In the genomic region with DNA sequence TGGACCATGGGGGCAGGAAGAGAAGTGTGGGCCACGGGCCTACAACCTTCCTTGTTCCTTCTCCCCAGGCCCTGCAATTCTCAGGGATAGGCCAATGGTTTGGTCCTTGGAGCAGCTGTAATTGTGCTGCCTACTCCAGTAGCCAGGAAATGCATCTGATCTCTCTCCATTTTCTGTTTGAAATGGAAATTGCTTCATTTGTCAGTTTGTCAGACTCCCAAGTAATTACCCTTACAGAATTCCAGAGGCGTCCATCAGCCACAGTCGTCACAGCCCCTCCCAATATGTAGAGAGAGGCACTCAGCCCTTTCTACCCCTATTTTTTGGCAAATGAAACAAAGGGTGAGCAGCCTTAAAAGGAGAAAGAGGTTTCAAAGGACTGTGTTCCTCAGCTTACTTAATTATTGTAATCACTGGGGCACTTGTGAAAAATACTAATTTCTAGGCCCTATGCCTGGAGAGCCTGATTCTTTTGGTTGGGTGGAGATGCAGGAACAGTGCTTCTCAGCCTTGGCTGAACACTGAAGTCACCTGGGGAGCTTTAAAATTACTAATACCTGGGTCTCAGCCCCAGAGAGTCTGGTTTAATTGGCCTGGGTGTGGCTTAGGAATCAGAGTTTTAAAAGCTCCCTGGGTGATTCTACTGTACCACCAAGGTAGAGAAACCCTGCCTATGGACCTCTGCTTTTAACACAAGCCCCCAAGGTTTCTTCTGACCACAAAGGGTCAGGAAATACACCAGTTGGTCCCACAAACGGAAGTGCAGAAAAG, we compare ENCODE assay signal across 28 cellular contexts.
DNase-seq lines count a peak whose midpoint lies in the region; ATAC-seq and TF ChIP-seq lines count a peak whose summit lies in the region.
"Had no signal": no experiment of that assay in that cellular context is flagged by ENCODE, and none has a peak within 500 bp of the region (broad histone marks: within the 10 kb centered on the region; RNA-seq: fewer than 3 reads in every experiment).

No MANE protein-coding gene starts in this region.

- ATAC-seq in mucosa of descending colon (peak; percentile 55), HG02642 (IDR thresholded peaks at IDR 0.05; ENCODE audit: poor library complexity, unreplicated experiment) (no peak)
- ATAC-seq: A549; effector memory CD8-positive, alpha-beta T cell; stimulated activated effector memory CD8-positive, alpha-beta T cell treated with anti-CD3 and anti-CD28 coated beads, Interleukin-12 subunit alpha, Interleukin-12 subunit beta, amount 100 ng/mL, for 72 hours; T-helper 17 cell had no signal

- H3K4me3 Mint-ChIP-seq in activated naive CD8-positive, alpha-beta T cell treated with anti-CD3 and anti-CD28 coated beads for 36 hours = no peak overlapping the region
- H3K4me3 Mint-ChIP-seq: effector memory CD8-positive, alpha-beta T cell; stimulated activated effector memory CD8-positive, alpha-beta T cell treated with anti-CD3 and anti-CD28 coated beads, Interleukin-12 subunit alpha, Interleukin-12 subunit beta, amount 100 ng/mL, for 72 hours; T-helper 17 cell had no signal

- H3K27ac ChIP-seq in BLaER1 (no peak overlapping the region), colonic mucosa (peak overlapping the region; percentile 78)
- H3K27ac ChIP-seq: A549, adrenal gland, breast epithelium, coronary artery, skin epidermis had no signal

- no peaks in the 10 kb centered on the region for H3K36me3 ChIP-seq in BLaER1
- H3K36me3 ChIP-seq in colonic mucosa = no peaks in the 10 kb centered on the region
- H3K36me3 ChIP-seq in mucosa of descending colon (ENCODE audit: low read depth) = no peaks in the 10 kb centered on the region
- H3K36me3 ChIP-seq: adrenal gland, breast epithelium had no signal

- H4K20me1 ChIP-seq in BLaER1 = no peaks in the 10 kb centered on the region

- H3K9me3 Mint-ChIP-seq in activated naive CD8-positive, alpha-beta T cell treated with anti-CD3 and anti-CD28 coated beads for 36 hours = no peaks in the 10 kb centered on the region
- H3K9me3 Mint-ChIP-seq: naive B cell had no signal

- H3K27ac Mint-ChIP-seq in activated naive CD8-positive, alpha-beta T cell treated with anti-CD3 and anti-CD28 coated beads for 36 hours = no peak overlapping the region
- H3K27ac Mint-ChIP-seq: effector memory CD8-positive, alpha-beta T cell; naive B cell; stimulated activated effector memory CD8-positive, alpha-beta T cell treated with anti-CD3 and anti-CD28 coated beads, Interleukin-12 subunit alpha, Interleukin-12 subunit beta, amount 100 ng/mL, for 72 hours; T-helper 17 cell had no signal

- no peaks in the 10 kb centered on the region for H3K27me3 ChIP-seq in BLaER1
- no peaks in the 10 kb centered on the region for H3K27me3 ChIP-seq in colonic mucosa
- H3K27me3 ChIP-seq: adrenal gland, breast epithelium had no signal

- DNase-seq in NCI-H2081 treated with DMSO at 0.1 percent for 48 hours (lab: John Stamatoyannopoulos, UW) (peak; percentile 7), colonic mucosa (no peak), mucosa of descending colon (no peak), NCI-H774 (lab: John Stamatoyannopoulos, UW) (no peak), NCI-H446 treated with DMSO at 0.1 percent for 48 hours (lab: John Stamatoyannopoulos, UW) (no peak)
- DNase-seq in activated naive CD8-positive, alpha-beta T cell treated with anti-CD3 and anti-CD28 coated beads for 36 hours = no peak
- DNase-seq: activated CD4-positive, alpha-beta T cell treated with anti-CD3 and anti-CD28 coated beads for 48 hours; activated naive CD4-positive, alpha-beta T cell; activated T-cell treated with anti-CD3 and anti-CD28 coated beads, Interleukin-2, amount 50 U/mL, for 48 hours; adrenal gland; effector memory CD8-positive, alpha-beta T cell; HCEC 1CT; IMR-90; mammary epithelial cell; naive B cell; NCI-H2029 treated with DMSO at 0.1 percent for 48 hours; NCI-H524; occipital lobe; SK-N-SH; stimulated activated CD4-positive, alpha-beta T cell treated with anti-CD3 and anti-CD28 coated beads, Interleukin-2, amount 100 ng/mL, for 48 hours; T-helper 17 cell had no signal

- TF ChIP-seq CTCF in colonic mucosa (IDR thresholded peaks at IDR 0.05) = no peak
- no peak for TF ChIP-seq CTCF in mucosa of descending colon (IDR thresholded peaks at IDR 0.05)

- intact Hi-C loops in colonic mucosa (cut with DNase I) (no loop called here), mucosa of descending colon (cut with DNase I, micrococcal nuclease) (no loop called here)

- H3K9ac ChIP-seq in BLaER1 = no peak overlapping the region
- H3K9ac ChIP-seq in colonic mucosa (ENCODE audit: low read depth in 2 of 2, low read length in 2 of 2) = peak overlapping the region; percentile 24 to 49
- H3K9ac ChIP-seq: SK-N-SH had no signal

- H3K36me3 Mint-ChIP-seq in activated naive CD8-positive, alpha-beta T cell treated with anti-CD3 and anti-CD28 coated beads for 36 hours = no peaks in the 10 kb centered on the region
- H3K36me3 Mint-ChIP-seq: naive B cell; stimulated activated effector memory CD8-positive, alpha-beta T cell treated with anti-CD3 and anti-CD28 coated beads, Interleukin-12 subunit alpha, Interleukin-12 subunit beta, amount 100 ng/mL, for 72 hours had no signal

- H3K4me1 ChIP-seq in BLaER1 = peaks cover 11% of the 10 kb centered on the region
- peaks cover 5% of the 10 kb centered on the region for H3K4me1 ChIP-seq in colonic mucosa
- H3K4me1 ChIP-seq in mucosa of descending colon (ENCODE audit: low read depth) = peaks cover 37% of the 10 kb centered on the region
- H3K4me1 ChIP-seq: breast epithelium had no signal

- H3K27me3 Mint-ChIP-seq in activated naive CD8-positive, alpha-beta T cell treated with anti-CD3 and anti-CD28 coated beads for 36 hours = peaks cover 10% of the 10 kb centered on the region

- peak overlapping the region; percentile 46 for H3K4me2 ChIP-seq in BLaER1
- H3K4me2 ChIP-seq: A549, SK-N-SH had no signal

- no peak overlapping the region for H3K4me3 ChIP-seq in BLaER1
- no peak overlapping the region for H3K4me3 ChIP-seq in colonic mucosa
- no peak overlapping the region for H3K4me3 ChIP-seq in mucosa of descending colon
- H3K4me3 ChIP-seq: A549, adrenal gland, breast epithelium, coronary artery, skin epidermis had no signal

- H3K9me3 ChIP-seq in BLaER1 (no peaks in the 10 kb centered on the region), colonic mucosa (no peaks in the 10 kb centered on the region), mucosa of descending colon (no peaks in the 10 kb centered on the region)
- H3K9me3 ChIP-seq: A549, adrenal gland, breast epithelium, SK-N-SH had no signal

- no peaks in the 10 kb centered on the region for H3K4me1 Mint-ChIP-seq in activated naive CD8-positive, alpha-beta T cell treated with anti-CD3 and anti-CD28 coated beads for 36 hours
- H3K4me1 Mint-ChIP-seq: naive B cell; stimulated activated effector memory CD8-positive, alpha-beta T cell treated with anti-CD3 and anti-CD28 coated beads, Interleukin-12 subunit alpha, Interleukin-12 subunit beta, amount 100 ng/mL, for 72 hours; T-helper 17 cell had no signal
